In genomic region chr2:236928353-236929153, GRCh38 we compare ENCODE assay signal across 10 cellular contexts.
DNase-seq lines count a peak whose midpoint lies in the region; ATAC-seq, FAIRE-seq and TF ChIP-seq lines count a peak whose summit lies in the region.
"Had no signal": no experiment of that assay in that cellular context is flagged by ENCODE, and none has a peak within 500 bp of the region (broad histone marks: within the 10 kb centered on the region; RNA-seq: fewer than 3 reads in every experiment).

No MANE protein-coding gene starts in this region.

- H3K14ac ChIP-seq in H1 (ENCODE audit: insufficient read length) = no peak overlapping the region

- H4K91ac ChIP-seq in H1 (replicated peaks; ENCODE audit: insufficient read length, low read length) = no peak overlapping the region

- H2BK120ac ChIP-seq in H1 (replicated peaks; ENCODE audit: low read depth, low read length) = no peak overlapping the region

- H3K4ac ChIP-seq in H1 (replicated peaks; ENCODE audit: insufficient read length, low read depth, low read length) = no peak overlapping the region

- H3K9ac ChIP-seq in MM.1S (ENCODE audit: low read length) = no peak overlapping the region
- H3K9ac ChIP-seq in H1 (replicated peaks in 1 of 4; ENCODE audit: extremely low read depth in 1 of 4, low read depth in 3 of 4, low read length in 3 of 4) = no peak overlapping the region

- H2BK20ac ChIP-seq in H1 (ENCODE audit: low read length) = no peak overlapping the region

- no peaks in the 10 kb centered on the region for H4K20me1 ChIP-seq in MM.1S (ENCODE audit: insufficient read depth, low read length)
- H4K20me1 ChIP-seq in H1 (replicated peaks in 1 of 2; ENCODE audit: control insufficient read depth in 1 of 2, insufficient read depth in 2 of 2, low read length in 2 of 2) = no peaks in the 10 kb centered on the region
- no peaks in the 10 kb centered on the region for H4K20me1 ChIP-seq in GM23338 (replicated peaks; ENCODE audit: insufficient read depth)

- TF ChIP-seq CTCF in MM.1S (IDR thresholded peaks at IDR 0.05; ENCODE audit: low read length) = no peak
- no peak for TF ChIP-seq CTCF in H1 (IDR thresholded peaks at IDR 0.05; ENCODE audit: control extremely low read depth in 1 of 3, insufficient read depth in 1 of 3, low read depth in 1 of 3, low read length in 3 of 3)
- no peak for TF ChIP-seq CTCF in GM23338 (conservative IDR thresholded peaks at IDR 0.05; ENCODE audit: low read depth in 2 of 2)

- H3K27me3 ChIP-seq in MM.1S (replicated peaks; ENCODE audit: insufficient read depth, low read length) (no peaks in the 10 kb centered on the region), H1 (replicated peaks in 1 of 4; ENCODE audit: control insufficient read depth in 3 of 4, extremely low read depth in 1 of 4, insufficient read depth in 3 of 4, low read length in 3 of 4) (no peaks in the 10 kb centered on the region), muscle layer of duodenum (ENCODE audit: low read depth, low read length) (no peaks in the 10 kb centered on the region), GM23338 (ENCODE audit: insufficient read depth) (no peaks in the 10 kb centered on the region)
- H3K27me3 ChIP-seq: MG63 had no signal

- POLR2A ChIA-PET in H1 (lab: Charles Lee; ENCODE audit: partially characterized antibody) = no interaction called here

- H2BK15ac ChIP-seq in H1 (ENCODE audit: low read length) = no peak overlapping the region

- no peak overlapping the region for H3K56ac ChIP-seq in H1 (replicated peaks; ENCODE audit: insufficient read length, low read depth, low read length)

- no peaks in the 10 kb centered on the region for H3K27me3 Mint-ChIP-seq in GM23338 (ENCODE audit: insufficient read depth, low read depth, poor library complexity)

- ATAC-seq in HG02840 (IDR thresholded peaks at IDR 0.05; ENCODE audit: low FRiP score, unreplicated experiment) (no peak), GM23338 (no peak)
- ATAC-seq: WTC11 had no signal

- no peaks in the 10 kb centered on the region for H3K9me3 Mint-ChIP-seq in GM23338
- H3K9me3 Mint-ChIP-seq: WTC11 had no signal

- H3K4me2 ChIP-seq in MM.1S (ENCODE audit: low read depth, low read length) (peak overlapping the region; percentile 37; the same call in 1 of the 2 replicates), H1 (ENCODE audit: insufficient read depth in 1 of 2, low read depth in 2 of 2, low read length in 2 of 2) (no peak overlapping the region), GM23338 (no peak overlapping the region)

- WGBS in H1 (ENCODE audit: extremely low coverage in 1 of 2, insufficient coverage in 1 of 2, insufficient read length in 1 of 2, insufficient replicate concordance in 2 of 2, low coverage in 1 of 2, low lambda C conversion rate in 2 of 2, missing lambda C conversion rate in 1 of 2), 2 experiments = 78% methylated on average over 8 of the region's 8 CpGs; no CpG with 5 or more reads in 1 of the 2 experiments

- H3K36me3 Mint-ChIP-seq in GM23338 (ENCODE audit: low read depth) = no peaks in the 10 kb centered on the region
- H3K36me3 Mint-ChIP-seq: WTC11 had no signal

- H3K27ac ChIP-seq in MM.1S (ENCODE audit: low read length) = no peak overlapping the region
- H3K27ac ChIP-seq in H1 (ENCODE audit: low read depth, low read length) = no peak overlapping the region
- H3K27ac ChIP-seq in muscle layer of duodenum (ENCODE audit: low read length) = peak overlapping the region; percentile 42
- no peak overlapping the region for H3K27ac ChIP-seq in GM23338 (ENCODE audit: low read depth)

- H3K79me2 ChIP-seq in MM.1S (ENCODE audit: low read length) = no peaks in the 10 kb centered on the region
- H3K79me2 ChIP-seq in H1 (ENCODE audit: control insufficient read depth in 1 of 2, insufficient read depth in 2 of 2, low read length in 2 of 2) = no peaks in the 10 kb centered on the region
- no peaks in the 10 kb centered on the region for H3K79me2 ChIP-seq in GM23338 (replicated peaks; ENCODE audit: insufficient read depth)

- peak; percentile 40 for DNase-seq in AG20443 (ENCODE audit: low spot score)
- DNase-seq in MM.1S = no peak
- DNase-seq in H1 (ENCODE audit: low read depth in 1 of 2, low spot score in 2 of 2) = no peak
- no peak for DNase-seq in iPS-NIHi7 (ENCODE audit: extremely low spot score)
- DNase-seq in GM23338 (ENCODE audit: low spot score) = no peak
- no peak for DNase-seq in middle frontal gyrus (ENCODE audit: extremely low spot score, low spot score)
- DNase-seq: MG63 had no signal

- H3F3A ChIP-seq in MM.1S (ENCODE audit: insufficient read depth, low read length) = no peaks in the 10 kb centered on the region
- no peaks in the 10 kb centered on the region for H3F3A ChIP-seq in GM23338 (replicated peaks; ENCODE audit: low read depth)

- H3K9me3 ChIP-seq in MM.1S (replicated peaks; ENCODE audit: insufficient read depth, low read length) (no peaks in the 10 kb centered on the region), H1 (ENCODE audit: insufficient read depth in 2 of 2, low read depth in 1 of 2, low read length in 1 of 2) (no peaks in the 10 kb centered on the region), muscle layer of duodenum (ENCODE audit: control insufficient read depth in 1 of 2, low read length in 2 of 2) (no peaks in the 10 kb centered on the region)
- H3K9me3 ChIP-seq: MG63 had no signal

- peaks cover 11% of the 10 kb centered on the region for H3K4me1 Mint-ChIP-seq in GM23338

- TF ChIP-seq RAD21 in H1 (IDR thresholded peaks at IDR 0.05 in 1 of 2, conservative IDR thresholded peaks at IDR 0.05 in 1 of 2; ENCODE audit: low read depth in 2 of 2, low read length in 2 of 2) = no peak

- H3K23ac ChIP-seq in H1 (ENCODE audit: insufficient read length) = no peak overlapping the region

- no peak overlapping the region for H3K27ac Mint-ChIP-seq in GM23338
- H3K27ac Mint-ChIP-seq: WTC11 had no signal

- FAIRE-seq in H1 (lab: Jason Lieb, UNC) = no peak

- no peak overlapping the region for H2BK5ac ChIP-seq in H1 (ENCODE audit: low read depth, low read length)

- TF ChIP-seq POLR2A in H1 (IDR thresholded peaks at IDR 0.05; ENCODE audit: control extremely low read depth in 1 of 2, low read depth in 2 of 2, low read length in 2 of 2) = no peak

- no peak overlapping the region for H2AFZ ChIP-seq in MM.1S (ENCODE audit: low read length)
- H2AFZ ChIP-seq in H1 (ENCODE audit: low read length) = 0 out of 2 replicates have a peak overlapping the region, but pooled peaks have one; percentile 16
- no peak overlapping the region for H2AFZ ChIP-seq in GM23338

- CTCF ChIA-PET in H1 (lab: Charles Lee; ENCODE audit: partially characterized antibody) = interaction anchor here (1.5 kb wide), 1 partner anchor 10 kb away, joined by 3 read pairs; no protein-coding TSS in a partner anchor

- no peak overlapping the region for H3K18ac ChIP-seq in H1 (ENCODE audit: extremely low read depth, low read length)

- no peak overlapping the region for H4K5ac ChIP-seq in H1 (ENCODE audit: insufficient read length, low read depth, low read length)

- H4K8ac ChIP-seq in H1 (ENCODE audit: extremely low read depth, insufficient read depth, low read length) = no peak overlapping the region

- H3K23me2 ChIP-seq in H1 (ENCODE audit: low read depth, low read length) = no peaks in the 10 kb centered on the region

- H3K9me2 ChIP-seq in MM.1S (replicated peaks; ENCODE audit: insufficient read depth, low read length) (no peaks in the 10 kb centered on the region), GM23338 (ENCODE audit: insufficient read depth) (0 out of 2 replicates have a peak, but pooled peaks cover 4% of the 10 kb centered on the region)

- no peak overlapping the region for H2AK5ac ChIP-seq in H1 (ENCODE audit: low read depth, low read length)

- H3K79me1 ChIP-seq in H1 (ENCODE audit: low read depth, low read length) = no peaks in the 10 kb centered on the region

- no peaks in the 10 kb centered on the region for H3K36me3 ChIP-seq in MM.1S (replicated peaks; ENCODE audit: insufficient read depth, low read length)
- no peaks in the 10 kb centered on the region for H3K36me3 ChIP-seq in H1 (ENCODE audit: control insufficient read depth in 2 of 4, insufficient read depth in 4 of 4, low read length in 3 of 4)
- H3K36me3 ChIP-seq in muscle layer of duodenum (ENCODE audit: control insufficient read depth in 1 of 2, insufficient read depth in 2 of 2, low read length in 2 of 2) = no peaks in the 10 kb centered on the region
- H3K36me3 ChIP-seq in GM23338 (ENCODE audit: insufficient read depth) = no peaks in the 10 kb centered on the region
- H3K36me3 ChIP-seq: MG63 had no signal

- H3K4me1 ChIP-seq in MM.1S (ENCODE audit: low read length) (0 out of 2 replicates have a peak, but pooled peaks cover 5% of the 10 kb centered on the region), H1 (replicated peaks in 1 of 4; ENCODE audit: control insufficient read depth in 3 of 4, insufficient read depth in 4 of 4, low read length in 3 of 4) (no peaks in the 10 kb centered on the region), muscle layer of duodenum (ENCODE audit: control insufficient read depth in 1 of 2, insufficient read depth in 2 of 2, low read length in 2 of 2) (no peaks in the 10 kb centered on the region), GM23338 (ENCODE audit: insufficient read depth) (peaks cover 7% of the 10 kb centered on the region; the same call in 1 of the 2 replicates)

- H2BK12ac ChIP-seq in H1 (ENCODE audit: low read depth, low read length) = no peak overlapping the region

- no peak overlapping the region for H3K4me3 Mint-ChIP-seq in GM23338
- H3K4me3 Mint-ChIP-seq: WTC11 had no signal

- H3K4me3 ChIP-seq in MM.1S (ENCODE audit: low read length) (no peak overlapping the region; the same call in 1 of the 2 replicates), H1 (ENCODE audit: extremely low read depth in 1 of 4, insufficient read depth in 2 of 4, low read depth in 3 of 4, low read length in 4 of 4) (no peak overlapping the region), muscle layer of duodenum (ENCODE audit: low read depth in 1 of 2, low read length in 2 of 2) (peak overlapping the region; percentile 45 to 62), GM23338 (no peak overlapping the region)
- H3K4me3 ChIP-seq: MG63 had no signal

- no peak for TF ChIP-seq EP300 in H1 (IDR thresholded peaks at IDR 0.05; ENCODE audit: borderline replicate concordance in 1 of 2, low read depth in 2 of 2, low read length in 2 of 2)

TF ChIP-seq in GM23338, 12 proteins besides CTCF, POLR2A, EP300 and RAD21:
- TF ChIP-seq NANOG (IDR thresholded peaks at IDR 0.05; ENCODE audit: borderline replicate concordance) (no peak), EZH2phosphoT487 (IDR thresholded peaks at IDR 0.05; ENCODE audit: unreplicated experiment) (no peak), CREB1 (CRISPR knock-in tag; IDR thresholded peaks at IDR 0.05; ENCODE audit: low read depth) (no peak), STAT1 (IDR thresholded peaks at IDR 0.05; ENCODE audit: unreplicated experiment) (no peak)

Comparison
In these comparisons a context has a peak if more than half of its experiments do, and no peak if none do; other contexts are left out.
1. H3K4me3 ChIP-seq: peak in muscle layer of duodenum (2 of 2); none in MM.1S (single experiment), H1 (0 of 4) and GM23338 (single experiment).